8 cellular contexts compared by ENCODE assay signal in genomic region chr19:15222738-15223648, GRCh38. TPM values are rescaled to one million over a fixed set of nuclear protein-coding genes. Genes with fewer than 3 reads are reported as not detected.
DNase-seq lines count a peak whose midpoint lies in the region; ATAC-seq and TF ChIP-seq lines count a peak whose summit lies in the region.

No MANE protein-coding gene starts in this region.

- H3K4me2 ChIP-seq in MM.1S (ENCODE audit: low read depth, low read length) (peak overlapping the region; percentile 89), neural cell (ENCODE audit: low read length) (peak overlapping the region; percentile 68)

- no peaks in the 10 kb centered on the region for H3K9me2 ChIP-seq in MM.1S (replicated peaks; ENCODE audit: insufficient read depth, low read length)
- H3K9me2 ChIP-seq in neural cell (ENCODE audit: insufficient read depth, low read length), result no peaks in the 10 kb centered on the region

- H3K79me2 ChIP-seq in MM.1S (ENCODE audit: low read length) (no peaks in the 10 kb centered on the region), neural cell (replicated peaks; ENCODE audit: insufficient read depth, low read length) (no peaks in the 10 kb centered on the region)

- peak; percentile 34 for TF ChIP-seq RAD21 in neural cell (conservative IDR thresholded peaks at IDR 0.05)

- peak overlapping the region; percentile 77 for H3K4me3 Mint-ChIP-seq in stimulated activated naive CD8-positive, alpha-beta T cell treated with anti-CD3 and anti-CD28 coated beads, Interleukin-15, Interleukin-2, amounts not matched to agents 100 ng/mL and 50 ng/mL, for 24 hours

- peak; percentile 98 for DNase-seq in COLO829 (ENCODE audit: low spot score)
- DNase-seq in MM.1S, result peak; percentile 93
- peak; percentile 89 for DNase-seq in SIG-M5 treated with dmso at 0.1 percent for 504 hours (lab: John Stamatoyannopoulos, UW; ENCODE audit: unreplicated experiment)
- DNase-seq in activated naive CD4-positive, alpha-beta T cell (lab: John Stamatoyannopoulos, UW), result peak in 3 of 4 experiments; percentile 16 to 62 (median 39)
- DNase-seq in foreskin keratinocyte, result peak; percentile 34 to 66

- no peak overlapping the region for H3K27ac ChIP-seq in MM.1S (ENCODE audit: low read length)
- no peak overlapping the region for H3K27ac ChIP-seq in foreskin keratinocyte
- H3K27ac ChIP-seq in neural cell (ENCODE audit: low read length), result peak overlapping the region; percentile 89

- H3K9ac ChIP-seq in MM.1S (ENCODE audit: low read length) (peak overlapping the region; percentile 19; the same call in 1 of the 2 replicates), neural cell (ENCODE audit: low read length) (peak overlapping the region; percentile 86)

- peaks cover 17% of the 10 kb centered on the region for H3K4me1 Mint-ChIP-seq in stimulated activated naive CD8-positive, alpha-beta T cell treated with anti-CD3 and anti-CD28 coated beads, Interleukin-15, Interleukin-2, amounts not matched to agents 100 ng/mL and 50 ng/mL, for 24 hours (ENCODE audit: low read depth)

- H3K36me3 ChIP-seq in MM.1S (replicated peaks; ENCODE audit: insufficient read depth, low read length), result no peaks in the 10 kb centered on the region
- no peaks in the 10 kb centered on the region for H3K36me3 ChIP-seq in neural cell (ENCODE audit: insufficient read depth, low read length)

- TF ChIP-seq EP300 in neural cell (conservative IDR thresholded peaks at IDR 0.05; ENCODE audit: poor library complexity, severe bottlenecking), result peak; percentile 41

- ATAC-seq in GM21786 (IDR thresholded peaks at IDR 0.05; ENCODE audit: unreplicated experiment) (peak; percentile 66), foreskin keratinocyte (peak; percentile 90)

- peaks cover 5% of the 10 kb centered on the region; the same call in 1 of the 2 replicates for H3K4me1 ChIP-seq in MM.1S (ENCODE audit: low read length)
- peaks cover 5% of the 10 kb centered on the region for H3K4me1 ChIP-seq in foreskin keratinocyte

- H3K27me3 Mint-ChIP-seq in stimulated activated naive CD8-positive, alpha-beta T cell treated with anti-CD3 and anti-CD28 coated beads, Interleukin-15, Interleukin-2, amounts not matched to agents 100 ng/mL and 50 ng/mL, for 24 hours, result peaks cover 18% of the 10 kb centered on the region

- no peaks in the 10 kb centered on the region for H4K20me1 ChIP-seq in MM.1S (ENCODE audit: insufficient read depth, low read length)
- no peaks in the 10 kb centered on the region for H4K20me1 ChIP-seq in neural cell (ENCODE audit: insufficient read depth)

- H2AFZ ChIP-seq in MM.1S (ENCODE audit: low read length) (peak overlapping the region; percentile 82), neural cell (ENCODE audit: low read depth, low read length) (peak overlapping the region; percentile 96)

- H3K27ac Mint-ChIP-seq in stimulated activated naive CD8-positive, alpha-beta T cell treated with anti-CD3 and anti-CD28 coated beads, Interleukin-15, Interleukin-2, amounts not matched to agents 100 ng/mL and 50 ng/mL, for 24 hours, result no peak overlapping the region

- H3K9me3 Mint-ChIP-seq in stimulated activated naive CD8-positive, alpha-beta T cell treated with anti-CD3 and anti-CD28 coated beads, Interleukin-15, Interleukin-2, amounts not matched to agents 100 ng/mL and 50 ng/mL, for 24 hours, result no peaks in the 10 kb centered on the region

- H3K4me3 ChIP-seq in MM.1S (ENCODE audit: low read length) (peak overlapping the region; percentile 64), neural cell (ENCODE audit: low read length) (peak overlapping the region; percentile 84)

- H3K36me3 Mint-ChIP-seq in stimulated activated naive CD8-positive, alpha-beta T cell treated with anti-CD3 and anti-CD28 coated beads, Interleukin-15, Interleukin-2, amounts not matched to agents 100 ng/mL and 50 ng/mL, for 24 hours (ENCODE audit: low read depth), result no peaks in the 10 kb centered on the region

- H3F3A ChIP-seq in MM.1S (ENCODE audit: insufficient read depth, low read length), result no peaks in the 10 kb centered on the region
- H3F3A ChIP-seq in neural cell (ENCODE audit: insufficient read depth, low read length, poor library complexity, severe bottlenecking), result no peaks in the 10 kb centered on the region

- TF ChIP-seq CTCF in MM.1S (IDR thresholded peaks at IDR 0.05; ENCODE audit: low read length), result no peak
- no peak for TF ChIP-seq CTCF in foreskin keratinocyte (conservative IDR thresholded peaks at IDR 0.05)
- TF ChIP-seq CTCF in neural cell (IDR thresholded peaks at IDR 0.05; ENCODE audit: poor library complexity, severe bottlenecking), result no peak

- H3K9me3 ChIP-seq in MM.1S (replicated peaks; ENCODE audit: insufficient read depth, low read length) (no peaks in the 10 kb centered on the region), neural cell (ENCODE audit: low read length) (no peaks in the 10 kb centered on the region)

- H3K27me3 ChIP-seq in MM.1S (replicated peaks; ENCODE audit: insufficient read depth, low read length) (peaks cover 38% of the 10 kb centered on the region), foreskin keratinocyte (no peaks in the 10 kb centered on the region), neural cell (ENCODE audit: insufficient read depth, low read depth, low read length) (no peaks in the 10 kb centered on the region)

TF ChIP-seq in neural cell, 6 proteins besides CTCF, POLR2A, EP300 and RAD21:
- TF ChIP-seq SMC3 (conservative IDR thresholded peaks at IDR 0.05; ENCODE audit: poor library complexity), result no peak
- TF ChIP-seq REST (IDR thresholded peaks at IDR 0.05; ENCODE audit: borderline replicate concordance), result peak; percentile 70
- TF ChIP-seq TAF1 (IDR thresholded peaks at IDR 0.05; ENCODE audit: low read depth), result no peak
- TF ChIP-seq EZH2 (IDR thresholded peaks at IDR 0.05; ENCODE audit: borderline replicate concordance, insufficient read depth, low read length, poor library complexity, severe bottlenecking), result no peak
- peak; percentile 95 for TF ChIP-seq MXI1 (conservative IDR thresholded peaks at IDR 0.05; ENCODE audit: poor library complexity, severe bottlenecking)
- TF ChIP-seq POLR2AphosphoS5 (IDR thresholded peaks at IDR 0.05), result peak; percentile 68

RNA-seq across cellular contexts. Expression of gene EPHX3, which starts 9.3 kb away (rescaled TPM):
- total RNA-seq in foreskin keratinocyte, result 0.10 TPM in 1 of 2 replicates, not detected in the other
- 0.06 and 0.12 TPM in 2 replicates for polyA plus RNA-seq in foreskin keratinocyte
- polyA plus RNA-seq in neural cell, result not detected in 2 replicates
- polyA minus RNA-seq in neural cell, result not detected in 2 replicates

RNA-seq across cellular contexts. Expression of gene NOTCH3, which starts 22.2 kb away (rescaled TPM):
- total RNA-seq in foreskin keratinocyte, result 0.21 and 0.24 TPM in 2 replicates
- polyA plus RNA-seq in foreskin keratinocyte (0.04 and 0.09 TPM in 2 replicates), neural cell (0.21 and 0.34 TPM in 2 replicates)
- polyA minus RNA-seq in neural cell, result 1.5 and 1.7 TPM in 2 replicates

Comparison
In these comparisons a context has a peak if more than half of its experiments do, and no peak if none do; other contexts are left out.
1. DNase-seq: peak in every context shown above with its lines; median percentile 98 in COLO829; 93 in MM.1S; 89 in SIG-M5 treated with dmso at 0.1 percent for 504 hours; 50 in foreskin keratinocyte; 39 in activated naive CD4-positive, alpha-beta T cell.